In genomic region chr4:132266374-132266773, GRCh38 we compare ENCODE assay signal across 13 cellular contexts.
"Had no signal": no experiment of that assay in that cellular context is flagged by ENCODE, and none has a peak within 500 bp of the region (broad histone marks: within the 10 kb centered on the region; RNA-seq: fewer than 3 reads in every experiment).

No MANE protein-coding gene starts in this region.

- FAIRE-seq: endometrium, keratinocyte had no signal

- DNase-seq: activated CD4-positive, alpha-beta T cell treated with anti-CD3 and anti-CD28 coated beads, Interleukin-2, amount 10 ng/mL, durations not matched to agents 7 days and 5 days; activated CD8-positive, alpha-beta memory T cell treated with anti-CD3 and anti-CD28 coated beads, Interleukin-2, amount 50 U/mL, for 48 hours; activated gamma-delta T cell; activated T-cell treated with anti-CD3 and anti-CD28 coated beads, Interleukin-2, amount 50 U/mL, for 72 hours; amniotic stem cell; left lung; mammary epithelial cell; stimulated activated CD4-positive, alpha-beta T cell treated with anti-CD3 and anti-CD28 coated beads, Interleukin-2, amount 100 ng/mL, for 48 hours; stimulated activated naive CD4-positive, alpha-beta T cell; tibial artery; uterus had no signal
